In genomic region chr10:111098679-111099437, GRCh38 we compare ENCODE assay signal across 1 cellular context.
TF ChIP-seq lines count a peak whose summit lies in the region.

No MANE protein-coding gene starts in this region.

TF ChIP-seq in HepG2, 621 proteins besides CTCF, POLR2A, EP300 and RAD21 (continued from another document):
- TF ChIP-seq UBTF (CRISPR knock-in tag; IDR thresholded peaks at IDR 0.05), result no peak
- TF ChIP-seq, protein P1, sequence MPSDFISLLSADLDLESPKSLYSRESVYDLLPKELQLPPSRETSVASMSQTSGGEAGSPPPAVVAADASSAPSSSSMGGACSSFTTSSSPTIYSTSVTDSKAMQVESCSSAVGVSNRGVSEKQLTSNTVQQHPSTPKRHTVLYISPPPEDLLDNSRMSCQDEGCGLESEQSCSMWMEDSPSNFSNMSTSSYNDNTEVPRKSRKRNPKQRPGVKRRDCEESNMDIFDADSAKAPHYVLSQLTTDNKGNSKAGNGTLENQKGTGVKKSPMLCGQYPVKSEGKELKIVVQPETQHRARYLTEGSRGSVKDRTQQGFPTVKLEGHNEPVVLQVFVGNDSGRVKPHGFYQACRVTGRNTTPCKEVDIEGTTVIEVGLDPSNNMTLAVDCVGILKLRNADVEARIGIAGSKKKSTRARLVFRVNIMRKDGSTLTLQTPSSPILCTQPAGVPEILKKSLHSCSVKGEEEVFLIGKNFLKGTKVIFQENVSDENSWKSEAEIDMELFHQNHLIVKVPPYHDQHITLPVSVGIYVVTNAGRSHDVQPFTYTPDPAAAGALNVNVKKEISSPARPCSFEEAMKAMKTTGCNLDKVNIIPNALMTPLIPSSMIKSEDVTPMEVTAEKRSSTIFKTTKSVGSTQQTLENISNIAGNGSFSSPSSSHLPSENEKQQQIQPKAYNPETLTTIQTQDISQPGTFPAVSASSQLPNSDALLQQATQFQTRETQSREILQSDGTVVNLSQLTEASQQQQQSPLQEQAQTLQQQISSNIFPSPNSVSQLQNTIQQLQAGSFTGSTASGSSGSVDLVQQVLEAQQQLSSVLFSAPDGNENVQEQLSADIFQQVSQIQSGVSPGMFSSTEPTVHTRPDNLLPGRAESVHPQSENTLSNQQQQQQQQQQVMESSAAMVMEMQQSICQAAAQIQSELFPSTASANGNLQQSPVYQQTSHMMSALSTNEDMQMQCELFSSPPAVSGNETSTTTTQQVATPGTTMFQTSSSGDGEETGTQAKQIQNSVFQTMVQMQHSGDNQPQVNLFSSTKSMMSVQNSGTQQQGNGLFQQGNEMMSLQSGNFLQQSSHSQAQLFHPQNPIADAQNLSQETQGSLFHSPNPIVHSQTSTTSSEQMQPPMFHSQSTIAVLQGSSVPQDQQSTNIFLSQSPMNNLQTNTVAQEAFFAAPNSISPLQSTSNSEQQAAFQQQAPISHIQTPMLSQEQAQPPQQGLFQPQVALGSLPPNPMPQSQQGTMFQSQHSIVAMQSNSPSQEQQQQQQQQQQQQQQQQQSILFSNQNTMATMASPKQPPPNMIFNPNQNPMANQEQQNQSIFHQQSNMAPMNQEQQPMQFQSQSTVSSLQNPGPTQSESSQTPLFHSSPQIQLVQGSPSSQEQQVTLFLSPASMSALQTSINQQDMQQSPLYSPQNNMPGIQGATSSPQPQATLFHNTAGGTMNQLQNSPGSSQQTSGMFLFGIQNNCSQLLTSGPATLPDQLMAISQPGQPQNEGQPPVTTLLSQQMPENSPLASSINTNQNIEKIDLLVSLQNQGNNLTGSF (CRISPR knock-in tag; IDR thresholded peaks at IDR 0.05), result no peak
- no peak for TF ChIP-seq ZFP36 (IDR thresholded peaks at IDR 0.05; ENCODE audit: borderline replicate concordance, low read depth, low read length, partially characterized antibody)
- no peak for TF ChIP-seq ZNF34 (CRISPR knock-in tag; IDR thresholded peaks at IDR 0.05; ENCODE audit: borderline replicate concordance)
- TF ChIP-seq MZF1 (CRISPR knock-in tag; IDR thresholded peaks at IDR 0.05; ENCODE audit: borderline replicate concordance), result no peak
- no peak for TF ChIP-seq REST (IDR thresholded peaks at IDR 0.05; ENCODE audit: borderline replicate concordance in 1 of 2, low read depth in 1 of 2, low read length in 2 of 2)
- TF ChIP-seq DPF2 (CRISPR knock-in tag; IDR thresholded peaks at IDR 0.05; ENCODE audit: borderline replicate concordance, low read depth), result no peak
- TF ChIP-seq EEA1 (CRISPR knock-in tag; IDR thresholded peaks at IDR 0.05; ENCODE audit: borderline replicate concordance), result no peak
- TF ChIP-seq, protein P2, sequence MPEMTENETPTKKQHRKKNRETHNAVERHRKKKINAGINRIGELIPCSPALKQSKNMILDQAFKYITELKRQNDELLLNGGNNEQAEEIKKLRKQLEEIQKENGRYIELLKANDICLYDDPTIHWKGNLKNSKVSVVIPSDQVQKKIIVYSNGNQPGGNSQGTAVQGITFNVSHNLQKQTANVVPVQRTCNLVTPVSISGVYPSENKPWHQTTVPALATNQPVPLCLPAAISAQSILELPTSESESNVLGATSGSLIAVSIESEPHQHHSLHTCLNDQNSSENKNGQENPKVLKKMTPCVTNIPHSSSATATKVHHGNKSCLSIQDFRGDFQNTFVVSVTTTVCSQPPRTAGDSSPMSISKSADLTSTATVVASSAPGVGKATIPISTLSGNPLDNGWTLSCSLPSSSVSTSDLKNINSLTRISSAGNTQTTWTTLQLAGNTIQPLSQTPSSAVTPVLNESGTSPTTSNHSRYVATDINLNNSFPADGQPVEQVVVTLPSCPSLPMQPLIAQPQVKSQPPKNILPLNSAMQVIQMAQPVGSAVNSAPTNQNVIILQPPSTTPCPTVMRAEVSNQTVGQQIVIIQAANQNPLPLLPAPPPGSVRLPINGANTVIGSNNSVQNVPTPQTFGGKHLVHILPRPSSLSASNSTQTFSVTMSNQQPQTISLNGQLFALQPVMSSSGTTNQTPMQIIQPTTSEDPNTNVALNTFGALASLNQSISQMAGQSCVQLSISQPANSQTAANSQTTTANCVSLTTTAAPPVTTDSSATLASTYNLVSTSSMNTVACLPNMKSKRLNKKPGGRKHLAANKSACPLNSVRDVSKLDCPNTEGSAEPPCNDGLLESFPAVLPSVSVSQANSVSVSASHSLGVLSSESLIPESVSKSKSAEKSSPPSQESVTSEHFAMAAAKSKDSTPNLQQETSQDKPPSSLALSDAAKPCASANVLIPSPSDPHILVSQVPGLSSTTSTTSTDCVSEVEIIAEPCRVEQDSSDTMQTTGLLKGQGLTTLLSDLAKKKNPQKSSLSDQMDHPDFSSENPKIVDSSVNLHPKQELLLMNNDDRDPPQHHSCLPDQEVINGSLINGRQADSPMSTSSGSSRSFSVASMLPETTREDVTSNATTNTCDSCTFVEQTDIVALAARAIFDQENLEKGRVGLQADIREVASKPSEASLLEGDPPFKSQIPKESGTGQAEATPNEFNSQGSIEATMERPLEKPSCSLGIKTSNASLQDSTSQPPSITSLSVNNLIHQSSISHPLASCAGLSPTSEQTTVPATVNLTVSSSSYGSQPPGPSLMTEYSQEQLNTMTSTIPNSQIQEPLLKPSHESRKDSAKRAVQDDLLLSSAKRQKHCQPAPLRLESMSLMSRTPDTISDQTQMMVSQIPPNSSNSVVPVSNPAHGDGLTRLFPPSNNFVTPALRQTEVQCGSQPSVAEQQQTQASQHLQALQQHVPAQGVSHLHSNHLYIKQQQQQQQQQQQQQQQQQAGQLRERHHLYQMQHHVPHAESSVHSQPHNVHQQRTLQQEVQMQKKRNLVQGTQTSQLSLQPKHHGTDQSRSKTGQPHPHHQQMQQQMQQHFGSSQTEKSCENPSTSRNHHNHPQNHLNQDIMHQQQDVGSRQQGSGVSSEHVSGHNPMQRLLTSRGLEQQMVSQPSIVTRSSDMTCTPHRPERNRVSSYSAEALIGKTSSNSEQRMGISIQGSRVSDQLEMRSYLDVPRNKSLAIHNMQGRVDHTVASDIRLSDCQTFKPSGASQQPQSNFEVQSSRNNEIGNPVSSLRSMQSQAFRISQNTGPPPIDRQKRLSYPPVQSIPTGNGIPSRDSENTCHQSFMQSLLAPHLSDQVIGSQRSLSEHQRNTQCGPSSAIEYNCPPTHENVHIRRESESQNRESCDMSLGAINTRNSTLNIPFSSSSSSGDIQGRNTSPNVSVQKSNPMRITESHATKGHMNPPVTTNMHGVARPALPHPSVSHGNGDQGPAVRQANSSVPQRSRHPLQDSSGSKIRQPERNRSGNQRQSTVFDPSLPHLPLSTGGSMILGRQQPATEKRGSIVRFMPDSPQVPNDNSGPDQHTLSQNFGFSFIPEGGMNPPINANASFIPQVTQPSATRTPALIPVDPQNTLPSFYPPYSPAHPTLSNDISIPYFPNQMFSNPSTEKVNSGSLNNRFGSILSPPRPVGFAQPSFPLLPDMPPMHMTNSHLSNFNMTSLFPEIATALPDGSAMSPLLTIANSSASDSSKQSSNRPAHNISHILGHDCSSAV (CRISPR knock-in tag; IDR thresholded peaks at IDR 0.05; ENCODE audit: borderline replicate concordance), result no peak
